In the genomic region with DNA sequence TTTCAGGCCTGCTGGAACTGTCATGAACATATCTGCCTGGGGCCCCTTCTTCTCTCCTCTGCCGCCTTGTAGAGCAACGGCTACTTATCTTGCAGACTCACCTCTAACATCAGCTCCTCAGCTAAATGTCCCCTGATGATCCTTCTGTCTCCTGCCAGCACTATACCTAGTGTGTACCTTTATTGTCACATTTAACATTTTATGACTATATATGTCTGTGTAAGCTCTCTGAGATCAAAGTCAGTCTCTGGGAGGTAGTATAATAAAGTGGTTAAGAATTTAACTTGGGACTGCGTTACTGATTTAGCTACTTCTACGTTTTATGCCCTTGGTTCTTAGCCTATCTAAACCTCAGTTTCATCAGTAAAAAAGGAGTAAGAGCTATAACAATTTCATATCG, we compare ENCODE assay signal across 9 cellular contexts. TPM values are rescaled to one million over a fixed set of nuclear protein-coding genes. Genes with fewer than 3 reads are reported as not detected.
DNase-seq lines count a peak whose midpoint lies in the region; TF ChIP-seq lines count a peak whose summit lies in the region.
"Had no signal": no experiment of that assay in that cellular context is flagged by ENCODE, and none has a peak within 500 bp of the region (broad histone marks: within the 10 kb centered on the region; RNA-seq: fewer than 3 reads in every experiment).

No MANE protein-coding gene starts in this region.

- H4K20me1 ChIP-seq in KMS-11 (ENCODE audit: insufficient read depth) = no peaks in the 10 kb centered on the region

- DNase-seq in AG04450 (ENCODE audit: low read depth, low spot score) = no peak
- DNase-seq in dorsolateral prefrontal cortex = no peak
- no peak for DNase-seq in HCEC 1CT
- DNase-seq in posterior vena cava (ENCODE audit: low spot score) = no peak
- no peak for DNase-seq in NCI-H1694 (lab: John Stamatoyannopoulos, UW)
- DNase-seq in stimulated activated naive CD4-positive, alpha-beta T cell treated with Interleukin-2 at 50 U/mL for 16 hours (lab: John Stamatoyannopoulos, UW) = no peak
- DNase-seq: stimulated activated naive CD4-positive, alpha-beta T cell had no signal

- H3K27ac ChIP-seq in AG04450 (ENCODE audit: low read depth, low read length) (no peak overlapping the region), KMS-11 (no peak overlapping the region), dorsolateral prefrontal cortex (no peak overlapping the region), mucosa of rectum (ENCODE audit: low read depth in 2 of 2, low read length in 2 of 2) (peak overlapping the region; percentile 95 to 96)

- H3K79me2 ChIP-seq in KMS-11 (ENCODE audit: insufficient read depth, low read depth) = peaks cover 24% of the 10 kb centered on the region

- H3K4me1 ChIP-seq in KMS-11 (ENCODE audit: low read depth, poor library complexity, severe bottlenecking) = peaks cover 24% of the 10 kb centered on the region
- peaks cover 25 to 33% of the 10 kb centered on the region in 2 donors for H3K4me1 ChIP-seq in mucosa of rectum (ENCODE audit: control insufficient read depth in 2 of 2, insufficient read depth in 2 of 2, low read length in 2 of 2)

- H3K27me3 ChIP-seq in AG04450 (ENCODE audit: control insufficient read depth, insufficient read depth, low read length) (no peaks in the 10 kb centered on the region), KMS-11 (ENCODE audit: insufficient read depth, low read depth) (no peaks in the 10 kb centered on the region), dorsolateral prefrontal cortex (no peaks in the 10 kb centered on the region), mucosa of rectum (ENCODE audit: control insufficient read depth in 2 of 2, insufficient read depth in 2 of 2, low read length in 2 of 2) (no peaks in the 10 kb centered on the region)

- H3K4me2 ChIP-seq in KMS-11 = peak overlapping the region; percentile 60; the same call in 1 of the 2 replicates

- peak overlapping the region; percentile 89 for H3K4me3 ChIP-seq in AG04450 (ENCODE audit: low read depth, low read length)
- H3K4me3 ChIP-seq in KMS-11 (IDR thresholded peaks at IDR 0.05; ENCODE audit: insufficient read depth, low read depth, low read length) = no peak overlapping the region
- peak overlapping the region in 35 of 59 donors; percentile 3 to 99 (median 89) for H3K4me3 ChIP-seq in dorsolateral prefrontal cortex
- H3K4me3 ChIP-seq in mucosa of rectum (ENCODE audit: low read length in 2 of 2) = peak overlapping the region; percentile 92 to 96

- intact Hi-C loops in dorsolateral prefrontal cortex (cut with DNase I) (no loop called here), posterior vena cava (cut with DNase I) (no loop called here)

- H3K9me3 ChIP-seq in AG04450 (ENCODE audit: control insufficient read depth, insufficient read depth, low read length) (no peaks in the 10 kb centered on the region), mucosa of rectum (ENCODE audit: control insufficient read depth in 2 of 2, low read length in 2 of 2) (no peaks in the 10 kb centered on the region)

- CTCF ChIA-PET in AG04450 (lab: Charles Lee) = interaction anchor here (0.6 to 4.7 kb wide), 7 partner anchors 11 to 327 kb away, joined by 3 to 26 read pairs (median 4); partner anchors contain the start of gene CCDC112

- TF ChIP-seq CTCF in AG04450 (IDR thresholded peaks at IDR 0.05; ENCODE audit: low read depth, low read length) (no peak), KMS-11 (conservative IDR thresholded peaks at IDR 0.05; ENCODE audit: low read depth, low read length) (no peak), dorsolateral prefrontal cortex (IDR thresholded peaks at IDR 0.05 in 54 of 56, conservative IDR thresholded peaks at IDR 0.05 in 2 of 56; ENCODE audit: low read depth in 1 of 56, partially characterized antibody in 56 of 56) (no peak)

- no peak overlapping the region for H2AFZ ChIP-seq in KMS-11 (ENCODE audit: low read depth)

- H3K9ac ChIP-seq in KMS-11 = no peak overlapping the region
- peak overlapping the region in 1 of 2 donors; percentile 9 for H3K9ac ChIP-seq in mucosa of rectum (ENCODE audit: low read depth in 1 of 2, low read length in 2 of 2)

- POLR2A ChIA-PET in AG04450 (lab: Yijun Ruan, JAX) = no interaction called here

- H3K36me3 ChIP-seq in KMS-11 (ENCODE audit: insufficient read depth) (no peaks in the 10 kb centered on the region; the same call in 1 of the 2 replicates), mucosa of rectum (ENCODE audit: control insufficient read depth in 2 of 2, insufficient read depth in 2 of 2, low read length in 2 of 2) (peaks cover 14 to 15% of the 10 kb centered on the region in 2 donors)

RNA-seq across cellular contexts. Expression of gene TMED7, which starts 2.2 kb away (rescaled TPM):
- 74.2 and 110 TPM in 2 replicates for polyA plus RNA-seq in AG04450 (2011; rRNA removed)
- polyA minus RNA-seq in AG04450 (2011; rRNA and poly(A)+ RNA removed) = 37.8 and 76.2 TPM in 2 replicates
- 100 to 1,000 TPM in 2 of 120 experiments, 10 to 100 TPM in 118; 48.1 to 112 (median 68.4) TPM for total RNA-seq in dorsolateral prefrontal cortex
- total RNA-seq in posterior vena cava = 10 to 100 TPM; 82.1 to 98.9 TPM

RNA-seq across cellular contexts. Expression of gene TICAM2, which starts 21.4 kb away (rescaled TPM):
- 2.3 and 4.3 TPM in 2 replicates for polyA plus RNA-seq in AG04450 (2011; rRNA removed)
- polyA minus RNA-seq in AG04450 (2011; rRNA and poly(A)+ RNA removed) = 0.23 and 1.3 TPM in 2 replicates
- 1 to 10 TPM; 2.5 to 9.2 (median 5.4) TPM for total RNA-seq in dorsolateral prefrontal cortex
- total RNA-seq in posterior vena cava = 1 to 10 TPM; 7.7 to 7.9 TPM

Comparison
In these comparisons a context has a peak if more than half of its experiments do, and no peak if none do; other contexts are left out.
1. H3K27ac ChIP-seq: peak in mucosa of rectum (2 of 2); none in AG04450 (single experiment), KMS-11 (single experiment) and dorsolateral prefrontal cortex (0 of 59).